ENCODE assay signal across 1 cellular context in genomic region chr9:20611751-20612287, GRCh38.
TF ChIP-seq lines count a peak whose summit lies in the region.

No MANE protein-coding gene starts in this region.

TF ChIP-seq in IMR-90, 13 proteins besides CTCF, POLR2A, EP300 and RAD21 (continued from another document):
- TF ChIP-seq USF2 (IDR thresholded peaks at IDR 0.05; ENCODE audit: low read depth, low read length) (no peak), ELK1 (IDR thresholded peaks at IDR 0.05; ENCODE audit: borderline replicate concordance, low read depth, low read length) (no peak), MXI1 (IDR thresholded peaks at IDR 0.05; ENCODE audit: borderline replicate concordance, low read depth, low read length) (no peak)
